Comparison of ENCODE assay signal across 13 cellular contexts in genomic region chr11:45078236-45079074, GRCh38.
DNase-seq lines count a peak whose midpoint lies in the region; ATAC-seq and TF ChIP-seq lines count a peak whose summit lies in the region.
"Had no signal": no experiment of that assay in that cellular context is flagged by ENCODE, and none has a peak within 500 bp of the region (broad histone marks: within the 10 kb centered on the region; RNA-seq: fewer than 3 reads in every experiment).

No MANE protein-coding gene starts in this region.

- no peak for TF ChIP-seq POLR2A in stomach (IDR thresholded peaks at IDR 0.05)

- 59 to 76% (median 71%) methylated on average over 16 of the region's 16 CpGs for WGBS in stomach, 5 donors

- H3K27me3 ChIP-seq in stomach (peaks cover 0 to 17% (median 0%) of the 10 kb centered on the region in 3 donors), SJCRH30 (peaks cover 19% of the 10 kb centered on the region)

- DNase-seq in activated naive CD4-positive, alpha-beta T cell treated with anti-CD3 and anti-CD28 coated beads, Interleukin-2, amount 50 U/mL, for 72 hours (ENCODE audit: low spot score in 2 of 2) = no peak
- no peak for DNase-seq in T-cell
- peak; percentile 79 for DNase-seq in islet precursor cell
- no peak for DNase-seq in stomach
- DNase-seq in endothelial cell (ENCODE audit: low spot score) = no peak
- DNase-seq in EL = no peak
- DNase-seq in SJCRH30 = no peak
- DNase-seq: activated CD8-positive, alpha-beta memory T cell treated with anti-CD3 and anti-CD28 coated beads, Interleukin-2, amount 50 U/mL, for 48 hours; NCI-H187; OCI-M1; stimulated activated CD4-positive, alpha-beta T cell treated with anti-CD3 and anti-CD28 coated beads, Interleukin-4, amount 100 ng/mL, for 1 hour had no signal

- intact Hi-C loops in stomach (cut with DNase I; ENCODE audit: low total_unique reads) = no loop called here

- H3K27ac Mint-ChIP-seq in activated naive CD4-positive, alpha-beta T cell treated with anti-CD3 and anti-CD28 coated beads, Interleukin-2, amount 50 U/mL, for 24 hours = peak overlapping the region; percentile 79
- H3K27ac Mint-ChIP-seq in activated naive CD4-positive, alpha-beta T cell treated with anti-CD3 and anti-CD28 coated beads, Interleukin-2, amount 50 U/mL, for 72 hours = peak overlapping the region in 1 of 2 donors; percentile 84
- H3K27ac Mint-ChIP-seq in T-cell = peak overlapping the region; percentile 98
- no peak overlapping the region for H3K27ac Mint-ChIP-seq in endothelial cell (ENCODE audit: unreplicated experiment)

- no peak overlapping the region for H3K4me3 ChIP-seq in stomach
- H3K4me3 ChIP-seq in SJCRH30 = no peak overlapping the region

- POLR2A ChIA-PET in T-cell (lab: Charles Lee) = no interaction called here

- H3K4me1 Mint-ChIP-seq in activated naive CD4-positive, alpha-beta T cell treated with anti-CD3 and anti-CD28 coated beads, Interleukin-2, amount 50 U/mL, for 24 hours = peaks cover 54% of the 10 kb centered on the region
- peaks cover 56 to 64% (median 62%) of the 10 kb centered on the region in 3 donors for H3K4me1 Mint-ChIP-seq in T-cell
- H3K4me1 Mint-ChIP-seq in endothelial cell (ENCODE audit: unreplicated experiment) = peaks cover 22% of the 10 kb centered on the region

- H3K27me3 Mint-ChIP-seq in activated naive CD4-positive, alpha-beta T cell treated with anti-CD3 and anti-CD28 coated beads, Interleukin-2, amount 50 U/mL, for 24 hours = no peaks in the 10 kb centered on the region
- no peaks in the 10 kb centered on the region for H3K27me3 Mint-ChIP-seq in T-cell
- peaks cover 7% of the 10 kb centered on the region for H3K27me3 Mint-ChIP-seq in endothelial cell (ENCODE audit: unreplicated experiment)

- no peak for TF ChIP-seq EP300 in stomach (IDR thresholded peaks at IDR 0.05)

- no peaks in the 10 kb centered on the region for H3K9me3 Mint-ChIP-seq in activated naive CD4-positive, alpha-beta T cell treated with anti-CD3 and anti-CD28 coated beads, Interleukin-2, amount 50 U/mL, for 24 hours
- H3K9me3 Mint-ChIP-seq in activated naive CD4-positive, alpha-beta T cell treated with anti-CD3 and anti-CD28 coated beads, Interleukin-2, amount 50 U/mL, for 72 hours = peaks cover 2 to 12% of the 10 kb centered on the region in 2 donors
- no peaks in the 10 kb centered on the region for H3K9me3 Mint-ChIP-seq in T-cell
- H3K9me3 Mint-ChIP-seq in endothelial cell (ENCODE audit: unreplicated experiment) = no peaks in the 10 kb centered on the region

- H3K9me3 ChIP-seq in stomach = no peaks in the 10 kb centered on the region
- H3K9me3 ChIP-seq in SJCRH30 (replicated peaks) = no peaks in the 10 kb centered on the region

- TF ChIP-seq CTCF in stomach (IDR thresholded peaks at IDR 0.05) (no peak), endothelial cell (IDR thresholded peaks at IDR 0.05; ENCODE audit: unreplicated experiment) (no peak)

- ATAC-seq in activated naive CD4-positive, alpha-beta T cell treated with anti-CD3 and anti-CD28 coated beads, Interleukin-2, amount 50 U/mL, for 72 hours = no peak
- ATAC-seq in T-cell (replicated peaks in 1 of 4) = no peak

- H3K4me3 Mint-ChIP-seq in activated naive CD4-positive, alpha-beta T cell treated with anti-CD3 and anti-CD28 coated beads, Interleukin-2, amount 50 U/mL, for 24 hours = peak overlapping the region; percentile 26
- peak overlapping the region in 1 of 3 donors; percentile 75 for H3K4me3 Mint-ChIP-seq in T-cell
- H3K4me3 Mint-ChIP-seq in endothelial cell (ENCODE audit: unreplicated experiment) = no peak overlapping the region

- peaks cover 4% of the 10 kb centered on the region for H3K36me3 Mint-ChIP-seq in activated naive CD4-positive, alpha-beta T cell treated with anti-CD3 and anti-CD28 coated beads, Interleukin-2, amount 50 U/mL, for 24 hours
- H3K36me3 Mint-ChIP-seq in activated naive CD4-positive, alpha-beta T cell treated with anti-CD3 and anti-CD28 coated beads, Interleukin-2, amount 50 U/mL, for 72 hours = peaks cover 21 to 29% of the 10 kb centered on the region in 2 donors
- no peaks in the 10 kb centered on the region for H3K36me3 Mint-ChIP-seq in T-cell
- no peaks in the 10 kb centered on the region for H3K36me3 Mint-ChIP-seq in endothelial cell (ENCODE audit: low read depth, unreplicated experiment)

- peaks cover 0 to 29% (median 13%) of the 10 kb centered on the region in 4 donors for H3K4me1 ChIP-seq in stomach
- H3K4me1 ChIP-seq in SJCRH30 = no peaks in the 10 kb centered on the region

- H3K36me3 ChIP-seq in stomach (no peaks in the 10 kb centered on the region), SJCRH30 (no peaks in the 10 kb centered on the region)

- CTCF ChIA-PET in T-cell (lab: Charles Lee) = no interaction called here

- H3K27ac ChIP-seq in stomach (peak overlapping the region in 3 of 5 donors; percentile 24 to 33 (median 29)), SJCRH30 (no peak overlapping the region)
- H3K27ac ChIP-seq: epithelial cell of prostate had no signal
